In the genomic region with DNA sequence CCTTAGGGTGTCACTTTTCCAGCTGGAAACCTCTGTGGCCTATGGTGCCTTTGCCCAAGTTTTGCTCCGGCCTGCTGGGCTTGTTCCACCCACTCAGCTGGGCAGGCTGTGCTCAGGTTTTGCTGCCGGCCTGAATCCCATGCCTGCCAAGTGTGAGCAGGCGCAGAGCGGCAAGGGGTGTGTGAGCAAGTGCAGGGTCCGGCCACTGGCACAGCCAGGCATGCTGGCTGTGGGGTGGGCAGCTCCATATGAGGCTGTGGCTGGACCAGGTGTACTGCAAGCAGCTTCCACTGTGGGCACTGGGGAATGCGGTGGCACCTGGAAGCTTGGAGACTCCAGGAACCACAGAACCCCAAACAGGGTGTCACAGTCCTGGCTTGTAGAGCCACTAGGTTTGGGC, we compare ENCODE assay signal across 25 cellular contexts.
"Had no signal": no experiment of that assay in that cellular context is flagged by ENCODE, and none has a peak within 500 bp of the region (broad histone marks: within the 10 kb centered on the region; RNA-seq: fewer than 3 reads in every experiment).

No MANE protein-coding gene starts in this region.

- H3K27me3 ChIP-seq: ovary, right lobe of liver, sigmoid colon, stomach, thyroid gland, tibial nerve, upper lobe of left lung, vagina had no signal

- H3K36me3 ChIP-seq: ovary, right lobe of liver, sigmoid colon, stomach, thoracic aorta, thyroid gland, tibial nerve, upper lobe of left lung, vagina had no signal

- FAIRE-seq: small intestine, urothelium cell line had no signal

- ATAC-seq: natural killer cell treated with Interleukin-12 subunit alpha and Interleukin-12 subunit beta and Interleukin-15 and Interleukin-18, amount 100 ng/mL, for 72 hours; psoas muscle; stimulated activated effector memory CD8-positive, alpha-beta T cell treated with anti-CD3 and anti-CD28 coated beads, Interleukin-12 subunit alpha, Interleukin-12 subunit beta, amount 100 ng/mL, for 72 hours; stimulated activated naive B cell treated with anti-CD40 and anti-IgM and Interleukin-4, amounts not matched to agents 10 μg/mL and 1 μg/mL and 100 μg/mL, for 72 hours had no signal

- H3K4me1 ChIP-seq: parathyroid adenoma, right lobe of liver, thyroid gland, vagina had no signal

- H3K4me3 ChIP-seq: ovary, psoas muscle, right lobe of liver, sigmoid colon, stomach, thoracic aorta, thyroid gland, tibial nerve, upper lobe of left lung, vagina had no signal

- DNase-seq: nephron progenitor cell; occipital lobe; ovary; psoas muscle; right cardiac atrium; right lobe of liver; sigmoid colon; small intestine; stimulated activated CD4-positive, alpha-beta T cell treated with anti-CD3 and anti-CD28 coated beads, Interleukin-15, amount 100 ng/mL, for 24 hours; stimulated activated CD4-positive, alpha-beta T cell treated with anti-CD3 and anti-CD28 coated beads, Interleukin-2, amount 100 ng/mL, for 24 hours; stimulated activated CD4-positive, alpha-beta T cell treated with anti-CD3 and anti-CD28 coated beads, Interleukin-2, amount 100 ng/mL, for 48 hours; stimulated activated CD4-positive, alpha-beta T cell treated with anti-CD3 and anti-CD28 coated beads, Interleukin-4, amount 100 ng/mL, for 24 hours; stimulated activated naive B cell treated with anti-CD40 and anti-IgM and Interleukin-4, amounts not matched to agents 10 μg/mL and 1 μg/mL and 100 μg/mL, for 72 hours; stimulated activated naive CD4-positive, alpha-beta T cell treated with Interleukin-2 at 50 U/mL for 16 hours; stomach; thyroid gland; trophoblast cell had no signal

- H3K9me3 ChIP-seq: ovary, psoas muscle, right lobe of liver, sigmoid colon, stomach, thoracic aorta, thyroid gland, tibial nerve, upper lobe of left lung, vagina had no signal

- H2AFZ ChIP-seq: parathyroid adenoma had no signal

- H3K9ac ChIP-seq: parathyroid adenoma had no signal

- H3K27ac ChIP-seq: ovary, parathyroid adenoma, psoas muscle, right lobe of liver, sigmoid colon, stomach, thoracic aorta, thyroid gland, tibial nerve, upper lobe of left lung, vagina had no signal
